Comparison of ENCODE assay signal across 9 cellular contexts in the genomic region with DNA sequence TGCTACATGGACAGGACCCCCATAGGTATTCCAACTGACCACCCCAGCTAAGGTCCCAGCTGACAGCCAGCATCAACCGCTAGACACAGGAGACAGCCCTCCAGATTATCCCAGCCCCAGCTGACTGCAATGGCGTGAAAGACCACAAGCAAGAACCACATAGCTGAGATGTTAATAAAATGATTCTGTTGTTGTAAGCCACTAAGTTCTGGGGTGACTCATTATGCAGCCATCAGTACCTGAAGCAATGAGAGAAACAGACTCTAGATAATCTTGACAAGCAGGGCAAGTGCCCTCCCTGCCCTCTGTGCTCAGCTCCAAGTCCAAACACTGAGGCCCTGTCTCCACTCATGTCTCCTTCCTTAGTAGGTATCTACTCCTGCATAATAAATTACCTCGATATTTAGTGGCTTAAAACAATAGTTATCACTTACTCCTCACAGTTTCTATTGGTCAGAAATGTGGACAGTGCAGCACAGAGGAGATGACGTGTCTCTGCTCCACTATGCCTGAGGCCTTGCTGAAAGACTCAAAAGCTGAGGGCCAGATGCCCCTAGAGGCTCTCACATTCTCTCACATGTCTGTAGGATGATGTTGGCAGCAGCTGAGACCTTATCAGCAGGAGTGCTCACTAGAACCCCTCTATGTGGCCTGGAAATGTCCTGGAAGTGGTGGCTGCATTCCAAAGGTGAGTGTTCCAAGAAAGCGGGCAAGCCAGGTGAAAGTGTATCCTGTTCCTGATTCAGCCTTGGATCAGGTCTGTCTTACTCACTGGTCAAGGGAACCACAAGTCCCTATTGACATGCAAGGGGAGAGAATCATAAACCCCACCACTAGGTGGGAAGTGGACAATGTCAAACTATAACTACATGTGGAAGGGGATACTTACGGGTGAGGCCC. TPM values are rescaled to one million over a fixed set of nuclear protein-coding genes. Genes with fewer than 3 reads are reported as not detected.
DNase-seq lines count a peak whose midpoint lies in the region; ATAC-seq and TF ChIP-seq lines count a peak whose summit lies in the region.
"Had no signal": no experiment of that assay in that cellular context is flagged by ENCODE, and none has a peak within 500 bp of the region (broad histone marks: within the 10 kb centered on the region; RNA-seq: fewer than 3 reads in every experiment).

No MANE protein-coding gene starts in this region.

- no peak for TF ChIP-seq POLR2A in transverse colon (IDR thresholded peaks at IDR 0.05)

- H3K27me3 Mint-ChIP-seq in activated naive CD8-positive, alpha-beta T cell treated with anti-CD3 and anti-CD28 coated beads for 36 hours, result no peaks in the 10 kb centered on the region
- H3K27me3 Mint-ChIP-seq in Calu3 (ENCODE audit: unreplicated experiment), result no peaks in the 10 kb centered on the region

- intact Hi-C loops in cardiac septum (cut with DNase I) (no loop called here), transverse colon (cut with DNase I; ENCODE audit: low total_unique reads) (loop anchor here (10.0 kb wide), 1 partner anchor 425 kb away; a partner anchor contains a TSS), Calu3 (cut with micrococcal nuclease; ENCODE audit: unreplicated experiment) (loop anchor here (1.0 to 5.0 kb wide), 2 partner anchors 16 to 62 kb away; a partner anchor contains a TSS)

- no peaks in the 10 kb centered on the region for H3K9me2 ChIP-seq in hepatocyte (replicated peaks; ENCODE audit: insufficient read depth)

- peak overlapping the region; percentile 89 for H3K27ac Mint-ChIP-seq in activated naive CD8-positive, alpha-beta T cell treated with anti-CD3 and anti-CD28 coated beads for 36 hours
- H3K27ac Mint-ChIP-seq in Calu3 (ENCODE audit: unreplicated experiment), result no peak overlapping the region

- peaks cover 92% of the 10 kb centered on the region for H3K79me2 ChIP-seq in hepatocyte

- CTCF ChIA-PET in Calu3 (lab: Charles Lee), result interaction anchor here (0.9 to 4.1 kb wide), 3 partner anchors 15 to 32 kb away, joined by 3 to 19 read pairs (median 3); no protein-coding TSS in a partner anchor

- H3K36me3 ChIP-seq in cardiac muscle cell (no peaks in the 10 kb centered on the region), hepatocyte (replicated peaks; ENCODE audit: insufficient read depth, low read depth) (no peaks in the 10 kb centered on the region), transverse colon (no peaks in the 10 kb centered on the region), WERI-Rb-1 (no peaks in the 10 kb centered on the region)

- peak in 1 of 2 donors; percentile 53 for DNase-seq in cardiac muscle cell (ENCODE audit: low read depth in 1 of 2, low spot score in 1 of 2)
- no peak for DNase-seq in cardiac septum (ENCODE audit: low spot score)
- DNase-seq in activated naive CD8-positive, alpha-beta T cell treated with anti-CD3 and anti-CD28 coated beads for 36 hours, result no peak
- no peak for DNase-seq in hepatocyte (ENCODE audit: low spot score)
- DNase-seq in transverse colon, result no peak
- DNase-seq in WERI-Rb-1, result no peak
- DNase-seq in Calu3, result no peak

- BruUV-seq in Calu3 (replicated peaks; lab: Mats Ljungman, UMichigan), result no TSS peak

- peak overlapping the region; percentile 46 for H3K4me2 ChIP-seq in hepatocyte

- H2AFZ ChIP-seq in hepatocyte, result no peak overlapping the region

- H3K4me1 ChIP-seq in cardiac muscle cell (ENCODE audit: low read depth), result peaks cover 20% of the 10 kb centered on the region
- H3K4me1 ChIP-seq in hepatocyte (ENCODE audit: insufficient read depth), result peaks cover 54% of the 10 kb centered on the region
- peaks cover 52 to 87% (median 66%) of the 10 kb centered on the region in 4 donors for H3K4me1 ChIP-seq in transverse colon

- H3K27me3 ChIP-seq in cardiac muscle cell (no peaks in the 10 kb centered on the region), hepatocyte (no peaks in the 10 kb centered on the region), transverse colon (no peaks in the 10 kb centered on the region), WERI-Rb-1 (ENCODE audit: insufficient read depth, low read depth, severe bottlenecking) (no peaks in the 10 kb centered on the region)

- ATAC-seq in GM19395 (IDR thresholded peaks at IDR 0.05; ENCODE audit: unreplicated experiment), result no peak

- H3K4me3 Mint-ChIP-seq in activated naive CD8-positive, alpha-beta T cell treated with anti-CD3 and anti-CD28 coated beads for 36 hours, result peak overlapping the region; percentile 59
- no peak overlapping the region for H3K4me3 Mint-ChIP-seq in Calu3 (ENCODE audit: low read depth, unreplicated experiment)

- no peak for TF ChIP-seq EP300 in transverse colon (IDR thresholded peaks at IDR 0.05; ENCODE audit: low read depth)

- H3K27ac ChIP-seq in cardiac muscle cell, result peak overlapping the region; percentile 29
- peak overlapping the region; percentile 62 for H3K27ac ChIP-seq in hepatocyte
- H3K27ac ChIP-seq in transverse colon, result peak overlapping the region in 3 of 4 donors; percentile 15 to 100 (median 99)
- no peak overlapping the region for H3K27ac ChIP-seq in WERI-Rb-1

- peaks cover 54% of the 10 kb centered on the region for H3K36me3 Mint-ChIP-seq in activated naive CD8-positive, alpha-beta T cell treated with anti-CD3 and anti-CD28 coated beads for 36 hours
- H3K36me3 Mint-ChIP-seq in Calu3 (ENCODE audit: insufficient read depth, unreplicated experiment), result peaks cover 28% of the 10 kb centered on the region

- in situ Hi-C loops in transverse colon (cut with MboI; ENCODE audit: low pct_ligation_motif_present in 1 of 4, low pct_unique_long_range_greater_than_20kb in 1 of 4, low sequenced_read_pairs in 3 of 4), result no loop called here

- H4K20me1 ChIP-seq in hepatocyte (ENCODE audit: insufficient read depth, poor library complexity, severe bottlenecking), result peaks cover 70% of the 10 kb centered on the region

- 87% methylated on average over 6 of the region's 6 CpGs for WGBS in hepatocyte (ENCODE audit: low lambda C conversion rate, missing lambda C conversion rate)
- 71 to 87% methylated on average over 2 to 6 of the region's 6 CpGs for WGBS in transverse colon (ENCODE audit: low coverage in 1 of 2), 2 donors

- H3K9me3 ChIP-seq in cardiac muscle cell (ENCODE audit: low read depth) (no peaks in the 10 kb centered on the region), hepatocyte (ENCODE audit: low read depth) (no peaks in the 10 kb centered on the region), transverse colon (no peaks in the 10 kb centered on the region), WERI-Rb-1 (ENCODE audit: severe bottlenecking) (no peaks in the 10 kb centered on the region)
- H3K9me3 ChIP-seq: mucosa of descending colon had no signal

- no peaks in the 10 kb centered on the region for H3K9me3 Mint-ChIP-seq in activated naive CD8-positive, alpha-beta T cell treated with anti-CD3 and anti-CD28 coated beads for 36 hours
- H3K9me3 Mint-ChIP-seq in Calu3 (ENCODE audit: low read depth, unreplicated experiment), result no peaks in the 10 kb centered on the region

- peaks cover 70% of the 10 kb centered on the region for H3K4me1 Mint-ChIP-seq in activated naive CD8-positive, alpha-beta T cell treated with anti-CD3 and anti-CD28 coated beads for 36 hours
- peaks cover 62% of the 10 kb centered on the region for H3K4me1 Mint-ChIP-seq in Calu3 (ENCODE audit: low read depth, unreplicated experiment)

- TF ChIP-seq CTCF in cardiac muscle cell (IDR thresholded peaks at IDR 0.05; ENCODE audit: low read depth, low read length), result peak; percentile 25
- peak; percentile 2 for TF ChIP-seq CTCF in hepatocyte (IDR thresholded peaks at IDR 0.05; ENCODE audit: poor library complexity)
- no peak for TF ChIP-seq CTCF in transverse colon (IDR thresholded peaks at IDR 0.05)
- TF ChIP-seq CTCF in WERI-Rb-1 (IDR thresholded peaks at IDR 0.05; ENCODE audit: low read depth, low read length), result no peak
- TF ChIP-seq CTCF in Calu3 (IDR thresholded peaks at IDR 0.05; ENCODE audit: unreplicated experiment), result no peak

- no peak overlapping the region for H3K4me3 ChIP-seq in cardiac muscle cell
- H3K4me3 ChIP-seq in hepatocyte, result no peak overlapping the region
- peak overlapping the region in 1 of 4 donors; percentile 99 for H3K4me3 ChIP-seq in transverse colon
- no peak overlapping the region for H3K4me3 ChIP-seq in WERI-Rb-1 (ENCODE audit: low read depth, low read length)
- H3K4me3 ChIP-seq: mucosa of descending colon had no signal

RNA-seq across cellular contexts. Expression of a gene that starts 2.5 kb away (rescaled TPM):
- 67.6 and 71.5 TPM in 2 replicates for total RNA-seq in cardiac muscle cell
- 63.2 and 65.6 TPM in 2 replicates for polyA plus RNA-seq in cardiac muscle cell
- total RNA-seq in cardiac septum, result 66.0 TPM
- total RNA-seq in activated naive CD8-positive, alpha-beta T cell treated with anti-CD3 and anti-CD28 coated beads for 36 hours, result 100 to 1,000 TPM in 1 of 2 experiments, 10 to 100 TPM in 1; 99.1 to 101 TPM
- total RNA-seq in hepatocyte, result 137 and 152 TPM in 2 replicates
- 149 and 151 TPM in 2 replicates for polyA plus RNA-seq in hepatocyte
- total RNA-seq in transverse colon, result 100 to 1,000 TPM in 3 of 4 donors, 10 to 100 TPM in 1; 98.5 to 131 (median 114) TPM
- total RNA-seq in Calu3 (2022), result 77.5 and 86.4 TPM in 2 replicates

Comparison
In these comparisons a context has a peak if more than half of its experiments do, and no peak if none do; other contexts are left out.
1. CTCF ChIP-seq: peak in cardiac muscle cell (single experiment) and hepatocyte (single experiment); none in transverse colon (0 of 5), WERI-Rb-1 (single experiment) and Calu3 (single experiment).